ENCODE assay signal across 1 cellular context in genomic region chr12:49187184-49187583, GRCh38.
TF ChIP-seq lines count a peak whose summit lies in the region.

No MANE protein-coding gene starts in this region.

TF ChIP-seq in GM23338, 12 proteins besides CTCF, POLR2A, EP300 and RAD21 (continued from another document):
- TF ChIP-seq ZNF462 (CRISPR knock-in tag; IDR thresholded peaks at IDR 0.05) (no peak), ETS1 (IDR thresholded peaks at IDR 0.05) (no peak), POLR2AphosphoS5 (IDR thresholded peaks at IDR 0.05; ENCODE audit: low read depth) (no peak), ZNF114 (CRISPR knock-in tag; IDR thresholded peaks at IDR 0.05) (no peak), CREB1 (CRISPR knock-in tag; IDR thresholded peaks at IDR 0.05; ENCODE audit: low read depth) (no peak), EZH2 (IDR thresholded peaks at IDR 0.05; ENCODE audit: low read depth, unreplicated experiment) (no peak)
TF ChIP-seq in GM23338: peak in this region for 0.
